ENCODE assay signal across 22 cellular contexts in genomic region chr3:38015485-38015884, GRCh38. TPM values are rescaled to one million over a fixed set of nuclear protein-coding genes. Genes with fewer than 3 reads are reported as not detected.
"Had no signal": no experiment of that assay in that cellular context is flagged by ENCODE, and none has a peak within 500 bp of the region (broad histone marks: within the 10 kb centered on the region; RNA-seq: fewer than 3 reads in every experiment).

No MANE protein-coding gene starts in this region.

- H3K27ac Mint-ChIP-seq: activated CD8-positive, alpha-beta T cell treated with anti-CD3 and anti-CD28 coated beads for 36 hours; activated T-cell treated with anti-CD3 and anti-CD28 coated beads, Interleukin-2, amount 50 U/mL, for 72 hours; IgD-negative memory B cell had no signal

- H3K4me3 ChIP-seq: SJSA1 had no signal

- H3K9me3 ChIP-seq: SJSA1 had no signal

- DNase-seq: activated CD4-positive, alpha-beta T cell treated with anti-CD3 and anti-CD28 coated beads for 4 hours; activated CD8-positive, alpha-beta memory T cell treated with anti-CD3 and anti-CD28 coated beads, Interleukin-2, amount 50 U/mL, for 4 hours; activated CD8-positive, alpha-beta T cell treated with anti-CD3 and anti-CD28 coated beads for 36 hours; activated naive CD4-positive, alpha-beta T cell treated with anti-CD3 and anti-CD28 coated beads, Interleukin-2, amount 50 U/mL, for 16 hours; activated T-cell treated with anti-CD3 and anti-CD28 coated beads, Interleukin-2, amount 50 U/mL, for 72 hours; NCI-H1092; NCI-H1417; NCI-H1930; NCI-H2171; NCI-H2227 treated with DMSO at 0.1 percent for 48 hours; NCI-H446 treated with DMSO at 0.1 percent for 48 hours; NCI-H524 treated with DMSO at 0.1 percent for 48 hours; PC-3; SHP77; SW 1271 had no signal

- H3K27ac ChIP-seq: KMS-11, SJSA1 had no signal

- FAIRE-seq: RCC 7860 had no signal

- H3K4me3 Mint-ChIP-seq: activated CD8-positive, alpha-beta T cell treated with anti-CD3 and anti-CD28 coated beads for 36 hours; activated T-cell treated with anti-CD3 and anti-CD28 coated beads, Interleukin-2, amount 50 U/mL, for 72 hours had no signal

- H3K4me1 ChIP-seq: SJSA1 had no signal

- H3K27me3 Mint-ChIP-seq: activated CD8-positive, alpha-beta T cell treated with anti-CD3 and anti-CD28 coated beads for 36 hours; IgD-negative memory B cell had no signal

- H3K27me3 ChIP-seq: SJSA1 had no signal

- ATAC-seq: activated CD4-positive, CD25-positive, alpha-beta regulatory T cell treated with anti-CD3 and anti-CD28 coated beads, Interleukin-2, amount 50 U/mL, for 24 hours; activated CD8-positive, alpha-beta T cell treated with anti-CD3 and anti-CD28 coated beads for 36 hours; activated T-cell treated with anti-CD3 and anti-CD28 coated beads, Interleukin-2, amount 50 U/mL, for 72 hours; PC-3; SK-N-SH treated with all-trans-retinoic acid at 6 μM for 48 hours had no signal

- H3K9me3 Mint-ChIP-seq: activated T-cell treated with anti-CD3 and anti-CD28 coated beads, Interleukin-2, amount 50 U/mL, for 72 hours had no signal

RNA-seq across cellular contexts. Expression of gene DLEC1, which starts 23.5 kb away (rescaled TPM):
- total RNA-seq: PC-3, SJSA1 had no signal

RNA-seq across cellular contexts. Expression of gene VILL, which starts 24.9 kb away (rescaled TPM):
- total RNA-seq: MCF 10A had no signal
